Comparison of ENCODE assay signal across 17 cellular contexts in the genomic region with DNA sequence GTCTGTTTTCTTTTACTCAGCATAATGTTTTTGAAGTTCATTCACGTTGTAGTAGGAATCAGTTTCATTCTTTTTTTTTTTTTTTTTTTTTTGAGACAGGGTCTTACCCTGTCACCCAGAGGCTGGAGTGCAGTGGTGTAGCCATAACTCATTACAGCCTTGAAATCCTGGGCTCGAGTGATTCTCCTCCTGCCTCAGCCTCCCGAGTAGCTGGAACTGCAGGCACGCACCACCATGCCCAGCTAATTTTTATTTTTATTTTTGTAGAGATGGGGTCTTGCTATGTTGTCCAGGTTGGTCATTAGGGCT. TPM values are rescaled to one million over a fixed set of nuclear protein-coding genes. Genes with fewer than 3 reads are reported as not detected.
"Had no signal": no experiment of that assay in that cellular context is flagged by ENCODE, and none has a peak within 500 bp of the region (broad histone marks: within the 10 kb centered on the region; RNA-seq: fewer than 3 reads in every experiment).

No MANE protein-coding gene starts in this region.

RNA-seq across cellular contexts. Expression of gene CYP4F22, which starts 25.2 kb away (rescaled TPM):
- total RNA-seq: dermis blood vessel endothelial cell, endothelial cell of umbilical vein, heart right ventricle, kidney epithelial cell, left cardiac atrium, lung microvascular endothelial cell, mesothelial cell of epicardium, osteocyte, right atrium auricular region, sciatic nerve, smooth muscle cell, transverse colon, upper lobe of right lung, uterus had no signal

RNA-seq across cellular contexts. Expression of gene PGLYRP2, which starts 54.2 kb away (rescaled TPM):
- total RNA-seq: dermis blood vessel endothelial cell, esophagus squamous epithelium, heart right ventricle, kidney epithelial cell, left cardiac atrium, left lung, lung microvascular endothelial cell, mesothelial cell of epicardium, mucosa of descending colon, osteocyte, right atrium auricular region, sciatic nerve, smooth muscle cell, transverse colon, upper lobe of right lung, uterus had no signal
